Comparison of ENCODE assay signal across 9 cellular contexts in genomic region chr7:150322114-150322832, GRCh38. TPM values are rescaled to one million over a fixed set of nuclear protein-coding genes. Genes with fewer than 3 reads are reported as not detected.
A peak's percentile ranks its signal among the peaks of the same experiment; 100 is the strongest.
DNase-seq lines count a peak whose midpoint lies in the region; ATAC-seq, FAIRE-seq and TF ChIP-seq lines count a peak whose summit lies in the region.
"Had no signal": no experiment of that assay in that cellular context is flagged by ENCODE, and none has a peak within 500 bp of the region (broad histone marks: within the 10 kb centered on the region; RNA-seq: fewer than 3 reads in every experiment).

No MANE protein-coding gene starts in this region.

- no peak overlapping the region for H3K27ac ChIP-seq in neuronal stem cell (replicated peaks; ENCODE audit: low read length)

- no peak for FAIRE-seq in bronchial epithelial cell (lab: Jason Lieb, UNC)
- FAIRE-seq: endometrium had no signal

- no peak overlapping the region for H3K4me2 ChIP-seq in neuronal stem cell (ENCODE audit: insufficient read depth, low read length, poor library complexity, severe bottlenecking)

- no CpG with 5 or more reads among the region's 4 CpGs for WGBS in neuronal stem cell (ENCODE audit: extremely low coverage in 2 of 2, insufficient read length in 2 of 2, insufficient replicate concordance in 1 of 2), 2 donors

- H2AK5ac ChIP-seq in neuronal stem cell (ENCODE audit: low read depth, low read length), result peak overlapping the region; percentile 10

- no peak overlapping the region for H3K4ac ChIP-seq in neuronal stem cell (ENCODE audit: low read length)

- H3K4me1 ChIP-seq in neuronal stem cell (ENCODE audit: control insufficient read depth in 2 of 2, insufficient read depth in 1 of 2, low read depth in 1 of 2, low read length in 2 of 2) (peaks cover 4 to 8% of the 10 kb centered on the region in 2 donors), HAP-1 (no peaks in the 10 kb centered on the region)

- in situ Hi-C loops in HAP-1 (cut with MboI; ENCODE audit: low sequenced_read_pairs), result no loop called here

- no peak overlapping the region for H2BK120ac ChIP-seq in neuronal stem cell (ENCODE audit: low read depth, low read length)

- no peak overlapping the region for H3K14ac ChIP-seq in neuronal stem cell (ENCODE audit: low read length)

- H4K8ac ChIP-seq in neuronal stem cell (ENCODE audit: low read depth, low read length), result no peak overlapping the region

- H3K79me1 ChIP-seq in neuronal stem cell (ENCODE audit: low read depth, low read length), result no peaks in the 10 kb centered on the region

- H3K4me3 ChIP-seq in H7 (ENCODE audit: insufficient read depth, low read depth, low read length) (peak overlapping the region; percentile 74), bronchial epithelial cell (ENCODE audit: low read depth, low read length) (peak overlapping the region; percentile 77), neuronal stem cell (ENCODE audit: low read length in 2 of 2) (no peak overlapping the region), HAP-1 (no peak overlapping the region)

- DNase-seq in AML-193 (lab: John Stamatoyannopoulos, UW), result peak; percentile 37 to 46
- DNase-seq in H7, result no peak
- DNase-seq in T-helper 2 cell, result peak in 3 of 5 experiments; percentile 23 to 94 (median 28)
- DNase-seq in bronchial epithelial cell (ENCODE audit: low read depth), result no peak
- no peak for DNase-seq in neuronal stem cell (ENCODE audit: low spot score)
- no peak for DNase-seq in NCI-H187 treated with DMSO at 0.1 percent for 48 hours (lab: John Stamatoyannopoulos, UW)
- no peak for DNase-seq in HAP-1 (ENCODE audit: low spot score in 2 of 2)

- H2BK12ac ChIP-seq in neuronal stem cell (ENCODE audit: low read length), result no peak overlapping the region

- H3K36me3 ChIP-seq in H7 (replicated peaks; ENCODE audit: control insufficient read depth, insufficient read depth, low read length) (peaks cover 16% of the 10 kb centered on the region), bronchial epithelial cell (ENCODE audit: control insufficient read depth, insufficient read depth, low read length) (peaks cover 3% of the 10 kb centered on the region), neuronal stem cell (replicated peaks in 1 of 2; ENCODE audit: control insufficient read depth in 2 of 2, insufficient read depth in 2 of 2, low read length in 2 of 2) (no peaks in the 10 kb centered on the region), HAP-1 (replicated peaks) (no peaks in the 10 kb centered on the region)

- H3K18ac ChIP-seq in neuronal stem cell (ENCODE audit: low read length), result no peak overlapping the region

- no peak for TF ChIP-seq CTCF in bronchial epithelial cell (IDR thresholded peaks at IDR 0.05; ENCODE audit: insufficient read depth, low read length, severe bottlenecking)

- H4K91ac ChIP-seq in neuronal stem cell (ENCODE audit: low read depth, low read length, poor library complexity), result no peak overlapping the region

- peak overlapping the region; percentile 62 for H3K23ac ChIP-seq in neuronal stem cell (ENCODE audit: low read depth, low read length, poor library complexity)

- H2BK15ac ChIP-seq in neuronal stem cell (ENCODE audit: low read length), result no peak overlapping the region

- H3K9me3 ChIP-seq in neuronal stem cell (replicated peaks in 1 of 2; ENCODE audit: control insufficient read depth in 2 of 2, insufficient read depth in 1 of 2, low read depth in 1 of 2, low read length in 2 of 2) (no peaks in the 10 kb centered on the region), HAP-1 (no peaks in the 10 kb centered on the region)

- no peak overlapping the region for H2BK5ac ChIP-seq in neuronal stem cell (ENCODE audit: low read length)

- no peak overlapping the region for H3K9ac ChIP-seq in neuronal stem cell (ENCODE audit: low read depth, low read length, poor library complexity)

- no peak for ATAC-seq in GM21737 (IDR thresholded peaks at IDR 0.05; ENCODE audit: unreplicated experiment)

- H3K27me3 ChIP-seq in H7 (ENCODE audit: control insufficient read depth, insufficient read depth, low read length), result no peaks in the 10 kb centered on the region
- H3K27me3 ChIP-seq in bronchial epithelial cell (ENCODE audit: control insufficient read depth, insufficient read depth, low read length), result no peaks in the 10 kb centered on the region
- no peaks in the 10 kb centered on the region for H3K27me3 ChIP-seq in neuronal stem cell (ENCODE audit: control insufficient read depth in 3 of 3, insufficient read depth in 3 of 3, low read depth in 1 of 3, low read length in 3 of 3)
- no peaks in the 10 kb centered on the region for H3K27me3 ChIP-seq in HAP-1 (ENCODE audit: low read depth)

- H2AFZ ChIP-seq in neuronal stem cell (ENCODE audit: low read length), result no peak overlapping the region

RNA-seq across cellular contexts. Expression of gene LRRC61, which starts 0.9 kb away (rescaled TPM):
- total RNA-seq in H7 (2014; rRNA removed; shearing (Covaris generic)), result 38.3 and 39.4 TPM in 2 replicates
- total RNA-seq in bronchial epithelial cell, result 7.6 and 8.2 TPM in 2 replicates
- polyA plus RNA-seq in neuronal stem cell (2013, experiment 1 of 2), result 0.81 TPM
- polyA plus RNA-seq in neuronal stem cell (2013, experiment 2 of 2), result 0.79 TPM

RNA-seq across cellular contexts. Expression of gene ACTR3C, which starts 1.1 kb away (rescaled TPM):
- total RNA-seq in H7 (2014; rRNA removed; shearing (Covaris generic)), result 0.73 and 3.2 TPM in 2 replicates
- total RNA-seq in bronchial epithelial cell, result 4.2 and 6.4 TPM in 2 replicates
- polyA plus RNA-seq in neuronal stem cell (2013, experiment 1 of 2), result not detected
- polyA plus RNA-seq in neuronal stem cell (2013, experiment 2 of 2), result not detected

RNA-seq across cellular contexts. Expression of gene RARRES2, which starts 19.2 kb away (rescaled TPM):
- 198 and 223 TPM in 2 replicates for total RNA-seq in H7 (2014; rRNA removed; shearing (Covaris generic))
- total RNA-seq in bronchial epithelial cell, result 1.1 TPM in 1 of 2 replicates, not detected in the other
- polyA plus RNA-seq in neuronal stem cell (2013, experiment 1 of 2), result 0.99 TPM
- 1.0 TPM for polyA plus RNA-seq in neuronal stem cell (2013, experiment 2 of 2)

RNA-seq across cellular contexts. Expression of gene REPIN1, which starts 46.3 kb away (rescaled TPM):
- 149 and 155 TPM in 2 replicates for total RNA-seq in H7 (2014; rRNA removed; shearing (Covaris generic))
- total RNA-seq in bronchial epithelial cell, result 26.1 and 28.2 TPM in 2 replicates
- polyA plus RNA-seq in neuronal stem cell (2013, experiment 1 of 2), result 84.5 TPM
- polyA plus RNA-seq in neuronal stem cell (2013, experiment 2 of 2), result 85.1 TPM

RNA-seq across cellular contexts. Expression of gene ZNF775, which starts 56.9 kb away (rescaled TPM):
- total RNA-seq in H7 (2014; rRNA removed; shearing (Covaris generic)), result 44.2 and 56.7 TPM in 2 replicates
- 3.2 and 3.5 TPM in 2 replicates for total RNA-seq in bronchial epithelial cell
- polyA plus RNA-seq in neuronal stem cell (2013, experiment 1 of 2), result 15.9 TPM
- 15.7 TPM for polyA plus RNA-seq in neuronal stem cell (2013, experiment 2 of 2)

Comparison
In these comparisons a context has a peak if more than half of its experiments do, and no peak if none do; other contexts are left out.
1. DNase-seq: peak in AML-193 (2 of 2) and T-helper 2 cell (3 of 5); none in H7 (single experiment), bronchial epithelial cell (single experiment), neuronal stem cell (single experiment), NCI-H187 treated with DMSO at 0.1 percent for 48 hours (single experiment) and HAP-1 (0 of 2).
2. H3K4me3 ChIP-seq: peak in H7 (single experiment) and bronchial epithelial cell (single experiment); none in neuronal stem cell (0 of 2) and HAP-1 (single experiment).
3. RNA of gene RARRES2, which starts 19.2 kb away (total RNA-seq): 198 to 223 TPM in H7; 1.1 TPM in bronchial epithelial cell; every median in the first group is over 10 times any median in the second.